10 cellular contexts compared by ENCODE assay signal in genomic region chr3:15361494-15362214, GRCh38. TPM values are rescaled to one million over a fixed set of nuclear protein-coding genes. Genes with fewer than 3 reads are reported as not detected.
DNase-seq lines count a peak whose midpoint lies in the region; ATAC-seq, FAIRE-seq and TF ChIP-seq lines count a peak whose summit lies in the region.
"Had no signal": no experiment of that assay in that cellular context is flagged by ENCODE, and none has a peak within 500 bp of the region (broad histone marks: within the 10 kb centered on the region; RNA-seq: fewer than 3 reads in every experiment).

No MANE protein-coding gene starts in this region.

- no peaks in the 10 kb centered on the region for H3K9me3 Mint-ChIP-seq in progenitor cell of endocrine pancreas (ENCODE audit: low read depth)

- no peak overlapping the region for H3K27ac Mint-ChIP-seq in progenitor cell of endocrine pancreas

- H3K27ac ChIP-seq in left ventricle myocardium inferior (replicated peaks), result peak overlapping the region; percentile 16
- peak overlapping the region in 1 of 2 donors; percentile 18 for H3K27ac ChIP-seq in right atrium auricular region
- H3K27ac ChIP-seq in RWPE2 (ENCODE audit: poor library complexity, severe bottlenecking), result no peak overlapping the region
- H3K27ac ChIP-seq: BLaER1 had no signal

- no peak overlapping the region for H3K4me3 Mint-ChIP-seq in progenitor cell of endocrine pancreas (ENCODE audit: low read depth)
- H3K4me3 Mint-ChIP-seq: brain had no signal

- no peak for FAIRE-seq in bronchial epithelial cell (lab: Jason Lieb, UNC)

- H3K27me3 ChIP-seq in left ventricle myocardium inferior (ENCODE audit: low read depth), result no peaks in the 10 kb centered on the region
- no peaks in the 10 kb centered on the region for H3K27me3 ChIP-seq in right atrium auricular region
- no peaks in the 10 kb centered on the region for H3K27me3 ChIP-seq in RWPE2 (ENCODE audit: insufficient read depth, poor library complexity, severe bottlenecking)
- no peaks in the 10 kb centered on the region for H3K27me3 ChIP-seq in bronchial epithelial cell (ENCODE audit: control insufficient read depth, insufficient read depth, low read length)
- H3K27me3 ChIP-seq: BLaER1 had no signal

- no peaks in the 10 kb centered on the region for H3K36me3 Mint-ChIP-seq in progenitor cell of endocrine pancreas (ENCODE audit: insufficient read depth)
- H3K36me3 Mint-ChIP-seq: brain had no signal

- ATAC-seq in HG02973 (IDR thresholded peaks at IDR 0.05; ENCODE audit: unreplicated experiment) (peak; percentile 71), RWPE2 (ENCODE audit: low read depth) (peak; percentile 33; the same call in 1 of the 3 replicates)

- intact Hi-C loops in left ventricle myocardium inferior (cut with micrococcal nuclease), result no loop called here
- intact Hi-C loops in posterior vena cava (cut with DNase I), result loop anchor here in 1 of 2 donors (2.0 kb wide), 1 partner anchor 71 kb away; no protein-coding TSS in a partner anchor

- no peak overlapping the region for H3K4me3 ChIP-seq in left ventricle myocardium inferior
- no peak overlapping the region for H3K4me3 ChIP-seq in right atrium auricular region
- H3K4me3 ChIP-seq in RWPE2 (ENCODE audit: severe bottlenecking), result no peak overlapping the region
- H3K4me3 ChIP-seq in bronchial epithelial cell (ENCODE audit: low read depth, low read length), result no peak overlapping the region
- H3K4me3 ChIP-seq: BLaER1 had no signal

- no peak for TF ChIP-seq CTCF in left ventricle myocardium inferior (IDR thresholded peaks at IDR 0.05; ENCODE audit: borderline replicate concordance)
- TF ChIP-seq CTCF in right atrium auricular region (IDR thresholded peaks at IDR 0.05), result no peak
- no peak for TF ChIP-seq CTCF in RWPE2 (IDR thresholded peaks at IDR 0.05; ENCODE audit: poor library complexity, severe bottlenecking)
- no peak for TF ChIP-seq CTCF in bronchial epithelial cell (IDR thresholded peaks at IDR 0.05; ENCODE audit: insufficient read depth, low read length, severe bottlenecking)
- no peak for TF ChIP-seq CTCF in progenitor cell of endocrine pancreas (IDR thresholded peaks at IDR 0.05; ENCODE audit: unreplicated experiment)

- H3K9me3 ChIP-seq in left ventricle myocardium inferior (replicated peaks) (no peaks in the 10 kb centered on the region), right atrium auricular region (no peaks in the 10 kb centered on the region), RWPE2 (ENCODE audit: severe bottlenecking) (no peaks in the 10 kb centered on the region)
- H3K9me3 ChIP-seq: BLaER1 had no signal

- H3K36me3 ChIP-seq in left ventricle myocardium inferior (no peaks in the 10 kb centered on the region), right atrium auricular region (no peaks in the 10 kb centered on the region), RWPE2 (ENCODE audit: low read depth) (no peaks in the 10 kb centered on the region), bronchial epithelial cell (ENCODE audit: control insufficient read depth, insufficient read depth, low read length) (no peaks in the 10 kb centered on the region)
- H3K36me3 ChIP-seq: BLaER1 had no signal

- no peaks in the 10 kb centered on the region for H3K27me3 Mint-ChIP-seq in progenitor cell of endocrine pancreas

- DNase-seq in left ventricle myocardium inferior (no peak), right atrium auricular region (ENCODE audit: low spot score) (no peak), RWPE2 (ENCODE audit: low spot score) (no peak), bronchial epithelial cell (ENCODE audit: low read depth) (peak; percentile 82), posterior vena cava (ENCODE audit: low spot score) (no peak), progenitor cell of endocrine pancreas (ENCODE audit: low spot score, unreplicated experiment) (no peak)
- DNase-seq in stimulated activated CD4-positive, alpha-beta T cell treated with anti-CD3 and anti-CD28 coated beads, Interleukin-15, amount 100 ng/mL, for 48 hours (ENCODE audit: low read depth in 2 of 2), result peak; percentile 58 to 66

- H3K4me1 Mint-ChIP-seq in progenitor cell of endocrine pancreas (ENCODE audit: low read depth), result peaks cover 2% of the 10 kb centered on the region

- H3K4me1 ChIP-seq in left ventricle myocardium inferior, result no peaks in the 10 kb centered on the region
- H3K4me1 ChIP-seq in right atrium auricular region, result no peaks in the 10 kb centered on the region
- no peaks in the 10 kb centered on the region for H3K4me1 ChIP-seq in RWPE2 (ENCODE audit: insufficient read depth, poor library complexity, severe bottlenecking)

RNA-seq across cellular contexts. Expression of gene SH3BP5, which starts 29.3 kb away (rescaled TPM):
- total RNA-seq in left ventricle myocardium inferior (8.8 TPM), right atrium auricular region (10 to 100 TPM; 14.4 to 18.4 TPM), bronchial epithelial cell (3.6 and 6.3 TPM in 2 replicates), posterior vena cava (100 to 1,000 TPM in 1 of 2 donors, 10 to 100 TPM in 1; 67.9 to 105 TPM), progenitor cell of endocrine pancreas (11.6 and 14.7 TPM in 2 replicates)

Comparison
In these comparisons a context has a peak if more than half of its experiments do, and no peak if none do; other contexts are left out.
1. DNase-seq: peak in bronchial epithelial cell (single experiment) and stimulated activated CD4-positive, alpha-beta T cell treated with anti-CD3 and anti-CD28 coated beads, Interleukin-15, amount 100 ng/mL, for 48 hours (2 of 2); none in left ventricle myocardium inferior (single experiment), right atrium auricular region (single experiment), RWPE2 (single experiment), posterior vena cava (single experiment) and progenitor cell of endocrine pancreas (single experiment).